In the genomic region with DNA sequence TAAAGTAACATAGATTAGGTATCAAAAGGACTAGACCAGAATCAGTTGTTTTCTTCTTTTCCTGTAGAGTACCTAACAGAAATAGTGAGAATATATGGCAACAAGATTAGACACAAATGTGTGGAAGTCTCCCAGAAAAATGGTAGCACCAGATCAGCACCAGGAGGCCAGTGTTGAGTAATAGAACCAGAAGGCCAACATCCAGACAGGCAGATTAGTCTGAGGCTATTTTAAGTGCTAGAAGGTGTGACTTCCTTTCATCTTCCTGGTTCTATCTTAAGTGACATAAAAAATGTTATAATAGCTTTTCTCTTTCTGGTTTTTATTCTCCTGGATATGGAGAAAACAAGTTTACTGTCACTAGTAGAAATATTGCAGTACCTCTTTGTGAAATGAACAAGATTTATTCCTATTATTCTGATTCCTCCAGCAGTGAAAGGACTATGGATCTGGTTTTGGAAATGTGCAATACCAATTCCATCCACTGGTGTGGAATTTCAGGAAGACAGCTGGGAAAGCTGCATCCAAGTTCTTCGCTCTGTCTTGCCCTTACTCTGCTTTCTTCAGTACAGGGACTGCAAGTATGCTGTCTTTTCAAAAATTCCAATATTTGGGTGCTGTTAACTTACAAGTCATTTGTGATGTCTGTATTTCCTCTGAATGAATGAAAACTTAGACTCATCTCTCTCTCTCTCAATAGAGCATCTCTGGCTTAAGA, we compare ENCODE assay signal across 6 cellular contexts. TPM values are rescaled to one million over a fixed set of nuclear protein-coding genes. Genes with fewer than 3 reads are reported as not detected.
DNase-seq lines count a peak whose midpoint lies in the region; ATAC-seq, FAIRE-seq and TF ChIP-seq lines count a peak whose summit lies in the region.

No MANE protein-coding gene starts in this region.

- H3K36me3 Mint-ChIP-seq in neural progenitor cell, result peaks cover 4% of the 10 kb centered on the region

- peaks cover 8% of the 10 kb centered on the region for H3F3A ChIP-seq in neural progenitor cell (ENCODE audit: low read depth)

- H3K36me3 ChIP-seq in HEK293 (ENCODE audit: control insufficient read depth in 2 of 2, insufficient read depth in 1 of 2, low read length in 2 of 2), result peaks cover 33 to 51% of the 10 kb centered on the region in 2 experiments
- H3K36me3 ChIP-seq in K562 (ENCODE audit: control insufficient read depth, insufficient read depth, low read length), result peaks cover 18% of the 10 kb centered on the region; the same call in 1 of the 3 replicates
- no peaks in the 10 kb centered on the region for H3K36me3 ChIP-seq in neural progenitor cell

- TF ChIP-seq RAD21 in K562 (CRISPR knock-in tag; conservative IDR thresholded peaks at IDR 0.05 in 1 of 2, IDR thresholded peaks at IDR 0.05 in 1 of 2), result no peak

- TF ChIP-seq POLR2A in K562 (conservative IDR thresholded peaks at IDR 0.05), result no peak

- H3K9me3 ChIP-seq in HEK293 (ENCODE audit: control insufficient read depth, insufficient read depth, low read depth, low read length) (no peaks in the 10 kb centered on the region), K562 (replicated peaks; ENCODE audit: control insufficient read depth, insufficient read depth, low read depth, low read length) (no peaks in the 10 kb centered on the region), neural progenitor cell (ENCODE audit: low read depth) (no peaks in the 10 kb centered on the region)

- no peak for FAIRE-seq in K562 (lab: Jason Lieb, UNC)

- in situ Hi-C loops in K562 (cut with MboI), result no loop called here

- DNase-seq in K562 (ENCODE audit: extremely low read depth in 1 of 4, low spot score in 3 of 4) (peak in 2 of 4 experiments; percentile 18 to 23), neural progenitor cell (ENCODE audit: low spot score) (peak; percentile 49), NCI-H2196 (lab: John Stamatoyannopoulos, UW; ENCODE audit: unreplicated experiment) (no peak), NOMO-1 treated with dmso at 0.1 percent for 144 hours (lab: John Stamatoyannopoulos, UW; ENCODE audit: unreplicated experiment) (no peak)

- H2AFZ ChIP-seq in K562 (ENCODE audit: low read depth, low read length), result no peak overlapping the region
- H2AFZ ChIP-seq in neural progenitor cell (replicated peaks), result no peak overlapping the region

- ATAC-seq in K562 (peak; percentile 52), GM21367 (IDR thresholded peaks at IDR 0.05; ENCODE audit: unreplicated experiment) (no peak)

- BruUV-seq in K562 (replicated peaks; lab: Mats Ljungman, UMichigan), result no TSS peak

- no peak for TF ChIP-seq EP300 in K562 (IDR thresholded peaks at IDR 0.05; ENCODE audit: low read length)

- H3K4me1 ChIP-seq in HEK293 (ENCODE audit: control insufficient read depth, insufficient read depth, low read length) (no peaks in the 10 kb centered on the region), K562 (replicated peaks in 1 of 2; ENCODE audit: control insufficient read depth in 2 of 2, insufficient read depth in 2 of 2, low read length in 2 of 2) (no peaks in the 10 kb centered on the region), neural progenitor cell (no peaks in the 10 kb centered on the region)

- H3K9me1 ChIP-seq in K562 (ENCODE audit: control insufficient read depth, insufficient read depth, low read length), result no peaks in the 10 kb centered on the region

- H3K4me3 Mint-ChIP-seq in neural progenitor cell, result no peak overlapping the region

- no peaks in the 10 kb centered on the region for H3K27me3 ChIP-seq in K562 (ENCODE audit: control insufficient read depth in 2 of 2, insufficient read depth in 2 of 2, low read length in 2 of 2)
- no peaks in the 10 kb centered on the region for H3K27me3 ChIP-seq in neural progenitor cell

- H4K20me1 ChIP-seq in K562 (replicated peaks; ENCODE audit: control insufficient read depth, insufficient read depth, low read length) (no peaks in the 10 kb centered on the region), neural progenitor cell (ENCODE audit: low read depth) (no peaks in the 10 kb centered on the region)

- H3K79me2 ChIP-seq in K562 (ENCODE audit: control insufficient read depth, insufficient read depth, low read length) (no peaks in the 10 kb centered on the region), neural progenitor cell (ENCODE audit: low read depth) (no peaks in the 10 kb centered on the region)

- WGBS in K562 (ENCODE audit: insufficient coverage, low coverage, missing lambda C conversion rate), result 94% methylated on average over 1 of the region's 1 CpG

- TF ChIP-seq CTCF in HEK293 (tag by site-specific recombination; IDR thresholded peaks at IDR 0.05) (no peak), K562 (IDR thresholded peaks at IDR 0.05 in 2 of 3, conservative IDR thresholded peaks at IDR 0.05 in 1 of 3; ENCODE audit: insufficient read depth in 2 of 3, low read depth in 1 of 3, low read length in 3 of 3) (peak in 1 of 3 experiments; percentile 20; a peak in 1 of 6 replicates), neural progenitor cell (IDR thresholded peaks at IDR 0.05) (peak; percentile 54)

- H3K4me1 Mint-ChIP-seq in neural progenitor cell, result no peaks in the 10 kb centered on the region

- H3K4me2 ChIP-seq in K562 (ENCODE audit: insufficient read depth, low read length), result no peak overlapping the region
- no peak overlapping the region for H3K4me2 ChIP-seq in neural progenitor cell

- intact Hi-C loops in K562 (cut with micrococcal nuclease), result no loop called here

- POLR2A ChIA-PET in HEK293 (lab: Yijun Ruan, JAX) (no interaction called here), K562 (lab: Yijun Ruan, JAX) (interaction anchor here (1.4 to 1.8 kb wide), 2 partner anchors 22 to 23 kb away, joined by 3 to 5 read pairs; no protein-coding TSS in a partner anchor)

- H3K27ac ChIP-seq in HEK293 (ENCODE audit: extremely low read depth, low read depth, low read length) (no peak overlapping the region), K562 (ENCODE audit: extremely low read depth, low read depth, low read length) (no peak overlapping the region), neural progenitor cell (no peak overlapping the region)

- H3K27me3 Mint-ChIP-seq in neural progenitor cell (ENCODE audit: insufficient read depth, low read depth), result no peaks in the 10 kb centered on the region

- no peaks in the 10 kb centered on the region for H3K9me3 Mint-ChIP-seq in neural progenitor cell

- H3K27ac Mint-ChIP-seq in neural progenitor cell, result no peak overlapping the region

- CTCF ChIA-PET in HEK293 (lab: Yijun Ruan, JAX), result interaction anchor here (0.5 to 2.2 kb wide), 8 partner anchors 12 to 1060 kb away, joined by 3 to 8 read pairs (median 3); no protein-coding TSS in a partner anchor
- CTCF ChIA-PET in K562 (lab: Yijun Ruan, JAX; ENCODE audit: low intra/inter-chr PET ratio), result no interaction called here

- no peak overlapping the region for H3K4me3 ChIP-seq in HEK293 (ENCODE audit: low read depth, low read length)
- no peak overlapping the region for H3K4me3 ChIP-seq in K562
- H3K4me3 ChIP-seq in neural progenitor cell, result no peak overlapping the region

- no peak overlapping the region for H3K9ac ChIP-seq in K562 (ENCODE audit: insufficient read depth in 1 of 2, low read depth in 2 of 2, low read length in 2 of 2)
- H3K9ac ChIP-seq in neural progenitor cell, result no peak overlapping the region

RNA-seq across cellular contexts. Expression of gene SHLD3, which starts 39.1 kb away (rescaled TPM):
- total RNA-seq in K562 (2011; cell fraction: chromatin; rRNA removed; ENCODE audit: low replicate concordance), result 4.5 and 25.4 TPM in 2 replicates
- total RNA-seq in K562 (2011; cell fraction: nucleolus; rRNA removed), result 2.8 and 3.0 TPM in 2 replicates
- 6.5 and 9.8 TPM in 2 replicates for total RNA-seq in K562 (2011; cell fraction: nucleoplasm; rRNA removed)
- total RNA-seq in K562 (2014; rRNA removed), result 3.0 and 4.8 TPM in 2 replicates
- 8.4 and 9.4 TPM in 2 replicates for total RNA-seq in K562 (2014; rRNA removed; fragmentation: Illumina TruSeq; extraction: Trizol)
- total RNA-seq in K562 (2015; rRNA removed; fragmentation: Illumina TruSeq; extraction: Trizol), result 8.1 and 8.7 TPM in 2 replicates
- 4.7 and 4.8 TPM in 2 replicates for total RNA-seq in K562 (2021)
- 6.6 and 8.5 TPM in 2 replicates for polyA plus RNA-seq in K562 (2011; rRNA removed)
- polyA plus RNA-seq in K562 (2011; cell fraction: cytosol; rRNA removed), result 1.1 and 2.4 TPM in 2 replicates
- polyA plus RNA-seq in K562 (2011; cell fraction: nucleus; rRNA removed), result 1.4 and 3.2 TPM in 2 replicates
- polyA plus RNA-seq in K562 (2012), result 4.3 and 4.8 TPM in 2 replicates
- 8.6 and 9.5 TPM in 2 replicates for polyA plus RNA-seq in K562 (2014; fragmentation: Illumina TruSeq; extraction: Trizol)
- 10 to 100 TPM; 12.1 to 14.5 TPM for polyA plus RNA-seq in K562 (2014; fragmentation: Nextera tagmentation; extraction: Ambion mirVana)
- polyA plus RNA-seq in K562 (2014; rRNA removed), result 8.3 and 8.6 TPM in 2 replicates
- 8.3 and 10.3 TPM in 2 replicates for polyA minus RNA-seq in K562 (2011; rRNA and poly(A)+ RNA removed)
- polyA minus RNA-seq in K562 (2011; cell fraction: cytosol; rRNA and poly(A)+ RNA removed), result 1.1 and 1.5 TPM in 2 replicates
- polyA minus RNA-seq in K562 (2011; cell fraction: nucleus; rRNA and poly(A)+ RNA removed), result 4.0 and 8.0 TPM in 2 replicates
- total RNA-seq in neural progenitor cell (ENCODE audit: low replicate concordance), result 5.7 and 8.4 TPM in 2 replicates

RNA-seq across cellular contexts. Expression of gene TRAPPC13, which starts 39.1 kb away (rescaled TPM):
- total RNA-seq in K562 (2011; cell fraction: chromatin; rRNA removed; ENCODE audit: low replicate concordance), result 12.8 and 32.0 TPM in 2 replicates
- total RNA-seq in K562 (2011; cell fraction: nucleolus; rRNA removed), result 3.8 and 4.5 TPM in 2 replicates
- total RNA-seq in K562 (2011; cell fraction: nucleoplasm; rRNA removed), result 8.4 and 14.3 TPM in 2 replicates
- total RNA-seq in K562 (2014; rRNA removed) (13.3 and 17.0 TPM in 2 replicates), K562 (2014; rRNA removed; fragmentation: Illumina TruSeq; extraction: Trizol) (30.9 and 36.2 TPM in 2 replicates), K562 (2015; rRNA removed; fragmentation: Illumina TruSeq; extraction: Trizol) (21.9 and 22.2 TPM in 2 replicates), K562 (2021) (16.2 and 17.3 TPM in 2 replicates), neural progenitor cell (ENCODE audit: low replicate concordance) (32.6 and 53.1 TPM in 2 replicates)
- polyA plus RNA-seq in K562 (2011; rRNA removed) (35.3 and 43.8 TPM in 2 replicates), K562 (2014; fragmentation: Illumina TruSeq; extraction: Trizol) (19.6 and 22.4 TPM in 2 replicates), K562 (2014; fragmentation: Nextera tagmentation; extraction: Ambion mirVana) (10 to 100 TPM; 30.7 to 32.9 TPM), K562 (2014; rRNA removed) (24.0 and 24.5 TPM in 2 replicates)
- polyA plus RNA-seq in K562 (2011; cell fraction: cytosol; rRNA removed), result 4.2 and 7.8 TPM in 2 replicates
- polyA plus RNA-seq in K562 (2011; cell fraction: nucleus; rRNA removed), result 12.2 and 18.4 TPM in 2 replicates
- polyA plus RNA-seq in K562 (2012), result 13.8 and 15.4 TPM in 2 replicates
- 28.9 and 30.8 TPM in 2 replicates for polyA minus RNA-seq in K562 (2011; rRNA and poly(A)+ RNA removed)
- polyA minus RNA-seq in K562 (2011; cell fraction: cytosol; rRNA and poly(A)+ RNA removed), result 6.2 and 9.4 TPM in 2 replicates
- polyA minus RNA-seq in K562 (2011; cell fraction: nucleus; rRNA and poly(A)+ RNA removed), result 4.8 and 7.3 TPM in 2 replicates

RNA-seq across cellular contexts. Expression of gene TRIM23, which starts 39.8 kb away (rescaled TPM):
- 14.1 and 17.5 TPM in 2 replicates for total RNA-seq in K562 (2011; cell fraction: chromatin; rRNA removed; ENCODE audit: low replicate concordance)
- 4.7 and 5.8 TPM in 2 replicates for total RNA-seq in K562 (2011; cell fraction: nucleolus; rRNA removed)
- total RNA-seq in K562 (2011; cell fraction: nucleoplasm; rRNA removed), result 9.1 and 9.5 TPM in 2 replicates
- total RNA-seq in K562 (2014; rRNA removed) (5.2 and 8.5 TPM in 2 replicates), K562 (2014; rRNA removed; fragmentation: Illumina TruSeq; extraction: Trizol) (6.3 and 8.5 TPM in 2 replicates), K562 (2015; rRNA removed; fragmentation: Illumina TruSeq; extraction: Trizol) (4.3 and 4.9 TPM in 2 replicates), K562 (2021) (5.6 and 5.9 TPM in 2 replicates), neural progenitor cell (ENCODE audit: low replicate concordance) (15.5 and 16.6 TPM in 2 replicates)
- polyA plus RNA-seq in K562 (2011; rRNA removed) (4.6 and 6.1 TPM in 2 replicates), K562 (2014; fragmentation: Illumina TruSeq; extraction: Trizol) (3.7 and 4.1 TPM in 2 replicates), K562 (2014; fragmentation: Nextera tagmentation; extraction: Ambion mirVana) (1 to 10 TPM; 2.4 to 2.6 TPM), K562 (2014; rRNA removed) (2.7 and 3.5 TPM in 2 replicates)
- polyA plus RNA-seq in K562 (2011; cell fraction: cytosol; rRNA removed), result 3.0 and 3.6 TPM in 2 replicates
- polyA plus RNA-seq in K562 (2011; cell fraction: nucleus; rRNA removed), result 8.9 and 9.7 TPM in 2 replicates
- 3.1 and 3.4 TPM in 2 replicates for polyA plus RNA-seq in K562 (2012)
- 20.7 and 25.4 TPM in 2 replicates for polyA minus RNA-seq in K562 (2011; rRNA and poly(A)+ RNA removed)
- 4.3 and 6.7 TPM in 2 replicates for polyA minus RNA-seq in K562 (2011; cell fraction: cytosol; rRNA and poly(A)+ RNA removed)
- 13.6 and 22.2 TPM in 2 replicates for polyA minus RNA-seq in K562 (2011; cell fraction: nucleus; rRNA and poly(A)+ RNA removed)

RNA-seq across cellular contexts. Expression of gene SGTB, which starts 57.9 kb away (rescaled TPM):
- 5.4 and 8.0 TPM in 2 replicates for total RNA-seq in K562 (2011; cell fraction: chromatin; rRNA removed; ENCODE audit: low replicate concordance)
- total RNA-seq in K562 (2011; cell fraction: nucleolus; rRNA removed), result 2.0 and 2.2 TPM in 2 replicates
- 4.3 and 5.6 TPM in 2 replicates for total RNA-seq in K562 (2011; cell fraction: nucleoplasm; rRNA removed)
- total RNA-seq in K562 (2014; rRNA removed) (3.2 and 4.0 TPM in 2 replicates), K562 (2014; rRNA removed; fragmentation: Illumina TruSeq; extraction: Trizol) (8.1 and 9.5 TPM in 2 replicates), K562 (2015; rRNA removed; fragmentation: Illumina TruSeq; extraction: Trizol) (4.4 and 4.8 TPM in 2 replicates), K562 (2021) (7.8 and 8.4 TPM in 2 replicates), neural progenitor cell (ENCODE audit: low replicate concordance) (5.5 and 6.8 TPM in 2 replicates)
- polyA plus RNA-seq in K562 (2011; rRNA removed) (6.3 and 7.7 TPM in 2 replicates), K562 (2014; fragmentation: Illumina TruSeq; extraction: Trizol) (5.5 and 6.3 TPM in 2 replicates), K562 (2014; fragmentation: Nextera tagmentation; extraction: Ambion mirVana) (1 to 10 TPM; 1.3 to 1.8 TPM), K562 (2014; rRNA removed) (2.6 and 4.1 TPM in 2 replicates)
- 1.5 and 2.2 TPM in 2 replicates for polyA plus RNA-seq in K562 (2011; cell fraction: cytosol; rRNA removed)
- polyA plus RNA-seq in K562 (2011; cell fraction: nucleus; rRNA removed), result 2.6 and 3.4 TPM in 2 replicates
- polyA plus RNA-seq in K562 (2012), result 3.9 and 6.7 TPM in 2 replicates
- 9.6 and 13.1 TPM in 2 replicates for polyA minus RNA-seq in K562 (2011; rRNA and poly(A)+ RNA removed)
- 3.2 and 3.6 TPM in 2 replicates for polyA minus RNA-seq in K562 (2011; cell fraction: cytosol; rRNA and poly(A)+ RNA removed)
- polyA minus RNA-seq in K562 (2011; cell fraction: nucleus; rRNA and poly(A)+ RNA removed), result 1.9 and 3.7 TPM in 2 replicates

RNA-seq across cellular contexts. Expression of gene NLN, which starts 58.0 kb away (rescaled TPM):
- 16.2 and 53.4 TPM in 2 replicates for total RNA-seq in K562 (2011; cell fraction: chromatin; rRNA removed; ENCODE audit: low replicate concordance)
- total RNA-seq in K562 (2011; cell fraction: nucleolus; rRNA removed), result 8.3 and 13.9 TPM in 2 replicates
- 21.2 and 28.9 TPM in 2 replicates for total RNA-seq in K562 (2011; cell fraction: nucleoplasm; rRNA removed)
- total RNA-seq in K562 (2014; rRNA removed) (21.8 and 22.6 TPM in 2 replicates), K562 (2014; rRNA removed; fragmentation: Illumina TruSeq; extraction: Trizol) (35.7 and 39.0 TPM in 2 replicates), K562 (2015; rRNA removed; fragmentation: Illumina TruSeq; extraction: Trizol) (27.3 and 28.8 TPM in 2 replicates), K562 (2021) (45.2 and 45.4 TPM in 2 replicates), neural progenitor cell (ENCODE audit: low replicate concordance) (78.6 and 94.3 TPM in 2 replicates)
- polyA plus RNA-seq in K562 (2011; rRNA removed) (27.5 and 35.7 TPM in 2 replicates), K562 (2014; fragmentation: Illumina TruSeq; extraction: Trizol) (33.1 and 36.7 TPM in 2 replicates), K562 (2014; fragmentation: Nextera tagmentation; extraction: Ambion mirVana) (1 to 10 TPM; 6.9 to 7.4 TPM), K562 (2014; rRNA removed) (23.0 and 24.6 TPM in 2 replicates)
- 14.1 and 23.3 TPM in 2 replicates for polyA plus RNA-seq in K562 (2011; cell fraction: cytosol; rRNA removed)
- 7.5 and 12.3 TPM in 2 replicates for polyA plus RNA-seq in K562 (2011; cell fraction: nucleus; rRNA removed)
- polyA plus RNA-seq in K562 (2012), result 11.6 and 20.9 TPM in 2 replicates
- polyA minus RNA-seq in K562 (2011; rRNA and poly(A)+ RNA removed), result 74.2 and 82.7 TPM in 2 replicates
- 20.1 and 24.4 TPM in 2 replicates for polyA minus RNA-seq in K562 (2011; cell fraction: cytosol; rRNA and poly(A)+ RNA removed)
- polyA minus RNA-seq in K562 (2011; cell fraction: nucleus; rRNA and poly(A)+ RNA removed), result 12.8 and 21.7 TPM in 2 replicates

Comparison
In these comparisons a context has a peak if more than half of its experiments do, and no peak if none do; other contexts are left out.
1. Of the 44 proteins assayed by ChIP-seq in both K562 and HEK293: peak only in K562: none; only in HEK293: ZBTB17; in both: none; in neither: 42; mixed calls (peak in some experiments, not most) for 1.